In the genomic region with DNA sequence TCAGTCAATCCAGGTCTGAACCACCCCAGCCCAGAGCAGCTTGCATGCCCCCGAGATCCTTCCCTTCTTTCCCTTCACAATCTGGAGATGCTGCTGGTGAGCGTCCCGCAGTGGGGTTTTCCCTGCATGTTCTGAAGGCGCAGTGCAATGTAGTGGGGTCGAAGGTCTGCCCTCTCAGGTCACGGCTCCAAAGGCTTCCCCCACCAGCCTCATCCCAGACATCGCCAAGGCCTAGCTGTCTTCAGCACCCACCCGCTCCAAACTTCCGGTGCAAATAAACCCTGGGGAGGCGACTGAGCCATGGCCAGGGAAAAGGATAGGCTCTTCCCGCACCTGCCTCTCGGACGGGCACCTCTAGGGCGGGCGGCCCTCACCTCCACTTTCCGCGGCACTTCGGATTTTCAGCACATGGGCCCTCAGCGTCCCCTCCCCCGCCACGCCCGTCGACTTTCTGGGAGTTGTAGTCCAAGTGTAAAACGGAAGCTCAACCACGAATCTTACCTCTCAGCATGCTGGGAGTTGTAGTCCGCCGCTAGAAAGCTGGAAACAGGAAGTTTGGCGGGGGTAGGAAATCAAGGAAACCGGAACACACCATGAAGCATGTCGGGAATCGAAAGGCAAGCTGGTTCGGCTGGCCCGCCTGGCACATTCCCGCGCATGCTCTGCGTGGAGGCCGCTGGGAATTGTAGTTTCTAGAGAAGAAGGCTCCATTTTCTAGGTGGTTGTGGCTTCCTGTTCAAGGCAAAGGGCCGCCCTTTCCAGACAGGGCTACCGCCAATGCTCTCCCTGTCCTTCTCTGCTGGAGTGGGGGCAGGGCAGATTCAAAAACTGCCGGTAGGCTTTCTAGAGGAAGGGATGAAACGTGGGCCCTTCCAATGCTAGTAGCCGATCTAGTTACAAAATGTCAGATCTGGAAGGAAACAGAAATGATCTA, we compare ENCODE assay signal across 8 cellular contexts. TPM values are rescaled to one million over a fixed set of nuclear protein-coding genes. Genes with fewer than 3 reads are reported as not detected.
DNase-seq lines count a peak whose midpoint lies in the region; ATAC-seq and TF ChIP-seq lines count a peak whose summit lies in the region.

Gene MRPL24 (minus strand): TSS at position 410 of the 934 bp plus-strand sequence. CDS start 2,384 bp downstream, outside the sequence.

- H3K27me3 ChIP-seq in BLaER1 (no peaks in the 10 kb centered on the region), layer of hippocampus (ENCODE audit: control insufficient read depth, insufficient read depth, low read length) (no peaks in the 10 kb centered on the region)

- H3K4me1 ChIP-seq in BLaER1, result peaks cover 55% of the 10 kb centered on the region

- H4K20me1 ChIP-seq in BLaER1, result peaks cover 43% of the 10 kb centered on the region

- POLR2A ChIA-PET in activated CD4-positive, alpha-beta T cell treated with anti-CD3 and anti-CD28 coated beads, Interleukin-2, amount 10 ng/mL, durations not matched to agents 7 days and 5 days (lab: Charles Lee), result interaction anchor here (0.9 to 1.6 kb wide), 4 partner anchors 11 to 26 kb away, joined by 3 to 12 read pairs (median 6); partner anchors contain the start of genes HDGF, ISG20L2, METTL25B and PRCC

- H3K27ac Mint-ChIP-seq in activated CD4-positive, alpha-beta T cell treated with anti-CD3 and anti-CD28 coated beads, Interleukin-2, amount 10 ng/mL, durations not matched to agents 7 days and 5 days, result peak within 1 kb of the TSS; percentile 95

- ATAC-seq in GM19328 (IDR thresholded peaks at IDR 0.05; ENCODE audit: unreplicated experiment), result peak; percentile 81
- peak; percentile 83 for ATAC-seq in HG03520 (IDR thresholded peaks at IDR 0.05; ENCODE audit: unreplicated experiment)

- H3K4me3 Mint-ChIP-seq in activated CD4-positive, alpha-beta T cell treated with anti-CD3 and anti-CD28 coated beads, Interleukin-2, amount 10 ng/mL, durations not matched to agents 7 days and 5 days, result peak within 1 kb of the TSS; percentile 97

- H3K4me3 ChIP-seq in BLaER1 (peak within 1 kb of the TSS; percentile 80), coronary artery (peak within 1 kb of the TSS; percentile 84)

- H3K36me3 ChIP-seq in BLaER1, result peaks cover 78% of the 10 kb centered on the region

- peak within 1 kb of the TSS; percentile 82 for H3K27ac ChIP-seq in BLaER1
- peak within 1 kb of the TSS; percentile 73 to 83 for H3K27ac ChIP-seq in coronary artery
- H3K27ac ChIP-seq in layer of hippocampus (ENCODE audit: low read depth, low read length), result peak within 1 kb of the TSS; percentile 96

- no peak for TF ChIP-seq CTCF in coronary artery (IDR thresholded peaks at IDR 0.05)

- H3K4me1 Mint-ChIP-seq in activated CD4-positive, alpha-beta T cell treated with anti-CD3 and anti-CD28 coated beads, Interleukin-2, amount 10 ng/mL, durations not matched to agents 7 days and 5 days, result peaks cover 53% of the 10 kb centered on the region

- DNase-seq in NCI-H69 (lab: John Stamatoyannopoulos, UW) (peak; percentile 100), coronary artery (ENCODE audit: low spot score) (peak; percentile 99)
- peak; percentile 99 for DNase-seq in activated CD4-positive, alpha-beta T cell treated with anti-CD3 and anti-CD28 coated beads, Interleukin-2, amount 10 ng/mL, durations not matched to agents 7 days and 5 days
- DNase-seq in stimulated activated CD4-positive, alpha-beta T cell treated with anti-CD3 and anti-CD28 coated beads, Interleukin-1b, Interleukin-23, amount 100 ng/mL, for 4 hours (ENCODE audit: low read depth in 2 of 2), result peak; percentile 91 to 93

- CTCF ChIA-PET in activated CD4-positive, alpha-beta T cell treated with anti-CD3 and anti-CD28 coated beads, Interleukin-2, amount 10 ng/mL, durations not matched to agents 7 days and 5 days (lab: Charles Lee), result interaction anchor here (0.6 to 5.6 kb wide), 13 partner anchors 9 to 186 kb away, joined by 3 to 63 read pairs (median 5); partner anchors contain the start of genes INSRR, ISG20L2, METTL25B and NTRK1

- H3K9me3 Mint-ChIP-seq in activated CD4-positive, alpha-beta T cell treated with anti-CD3 and anti-CD28 coated beads, Interleukin-2, amount 10 ng/mL, durations not matched to agents 7 days and 5 days, result no peaks in the 10 kb centered on the region

- no peaks in the 10 kb centered on the region for H3K9me3 ChIP-seq in BLaER1

- H3K9ac ChIP-seq in BLaER1, result peak within 1 kb of the TSS; percentile 85

- no peaks in the 10 kb centered on the region for H3K27me3 Mint-ChIP-seq in activated CD4-positive, alpha-beta T cell treated with anti-CD3 and anti-CD28 coated beads, Interleukin-2, amount 10 ng/mL, durations not matched to agents 7 days and 5 days

- peak within 1 kb of the TSS; percentile 93 for H3K4me2 ChIP-seq in BLaER1

- H3K36me3 Mint-ChIP-seq in activated CD4-positive, alpha-beta T cell treated with anti-CD3 and anti-CD28 coated beads, Interleukin-2, amount 10 ng/mL, durations not matched to agents 7 days and 5 days (ENCODE audit: low read depth), result peaks cover 66% of the 10 kb centered on the region

RNA-seq across cellular contexts. Expression of gene MRPL24, which starts in this region (rescaled TPM):
- total RNA-seq in activated CD4-positive, alpha-beta T cell treated with anti-CD3 and anti-CD28 coated beads, Interleukin-2, amount 10 ng/mL, durations not matched to agents 7 days and 5 days, result 10 to 100 TPM; 50.4 to 54.7 TPM

Comparison
In these comparisons a context has a peak if more than half of its experiments do, and no peak if none do; other contexts are left out.
1. Peak in every context shown above with its lines: DNase-seq, ATAC-seq, H3K4me3 ChIP-seq and H3K27ac ChIP-seq.